Comparison of ENCODE assay signal across 1 cellular context in genomic region chr1:88800382-88801051, GRCh38.
TF ChIP-seq lines count a peak whose summit lies in the region.

No MANE protein-coding gene starts in this region.

TF ChIP-seq in IMR-90, 13 proteins besides CTCF, POLR2A, EP300 and RAD21 (continued from another document):
- TF ChIP-seq, protein P1, sequence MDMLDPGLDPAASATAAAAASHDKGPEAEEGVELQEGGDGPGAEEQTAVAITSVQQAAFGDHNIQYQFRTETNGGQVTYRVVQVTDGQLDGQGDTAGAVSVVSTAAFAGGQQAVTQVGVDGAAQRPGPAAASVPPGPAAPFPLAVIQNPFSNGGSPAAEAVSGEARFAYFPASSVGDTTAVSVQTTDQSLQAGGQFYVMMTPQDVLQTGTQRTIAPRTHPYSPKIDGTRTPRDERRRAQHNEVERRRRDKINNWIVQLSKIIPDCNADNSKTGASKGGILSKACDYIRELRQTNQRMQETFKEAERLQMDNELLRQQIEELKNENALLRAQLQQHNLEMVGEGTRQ (IDR thresholded peaks at IDR 0.05; ENCODE audit: low read depth, low read length): no peak
- TF ChIP-seq RCOR1 (IDR thresholded peaks at IDR 0.05; ENCODE audit: insufficient replicate concordance, low read length) (no peak), MAZ (IDR thresholded peaks at IDR 0.05; ENCODE audit: borderline replicate concordance, low read depth, low read length) (no peak), MAFK (IDR thresholded peaks at IDR 0.05; ENCODE audit: low read depth, low read length) (no peak), MXI1 (IDR thresholded peaks at IDR 0.05; ENCODE audit: borderline replicate concordance, low read depth, low read length) (no peak), FOS (IDR thresholded peaks at IDR 0.05; ENCODE audit: low read depth, low read length) (no peak)
TF ChIP-seq in IMR-90: peak in this region for 0.
